Comparison of ENCODE assay signal across 11 cellular contexts in genomic region chr17:69574257-69575197, GRCh38.
A peak's percentile ranks its signal among the peaks of the same experiment; 100 is the strongest.
DNase-seq lines count a peak whose midpoint lies in the region; ATAC-seq, FAIRE-seq and TF ChIP-seq lines count a peak whose summit lies in the region.
"Had no signal": no experiment of that assay in that cellular context is flagged by ENCODE, and none has a peak within 500 bp of the region (broad histone marks: within the 10 kb centered on the region; RNA-seq: fewer than 3 reads in every experiment).

No MANE protein-coding gene starts in this region.

- TF ChIP-seq EP300 in stomach (IDR thresholded peaks at IDR 0.05), result no peak

- H3K9me3 ChIP-seq in stomach, result no peaks in the 10 kb centered on the region

- H3K27me3 ChIP-seq in stomach, result no peaks in the 10 kb centered on the region
- H3K27me3 ChIP-seq: foreskin keratinocyte had no signal

- 62 to 65% (median 62%) methylated on average over 10 of the region's 10 CpGs for WGBS in stomach, 5 donors

- ATAC-seq in GM21825 (IDR thresholded peaks at IDR 0.05; ENCODE audit: unreplicated experiment) (no peak), HG03342 (IDR thresholded peaks at IDR 0.05; ENCODE audit: unreplicated experiment) (no peak)
- ATAC-seq: foreskin keratinocyte had no signal

- TF ChIP-seq POLR2A in stomach (IDR thresholded peaks at IDR 0.05), result no peak

- peak overlapping the region in 2 of 5 donors; percentile 3 to 65 for H3K27ac ChIP-seq in stomach
- H3K27ac ChIP-seq: foreskin keratinocyte, KMS-11 had no signal

- H3K36me3 ChIP-seq in stomach, result no peaks in the 10 kb centered on the region

- in situ Hi-C loops in SK-MEL-5 (cut with HindIII; ENCODE audit: low pct_unique_long_range_greater_than_20kb, low sequenced_read_pairs), result no loop called here

- H3K4me1 ChIP-seq in stomach, result peaks cover 0 to 19% (median 11%) of the 10 kb centered on the region in 4 donors
- H3K4me1 ChIP-seq: foreskin keratinocyte had no signal

- peak; percentile 81 for DNase-seq in SK-MEL-5 (ENCODE audit: low read depth, low spot score)
- DNase-seq in fibroblast of the aortic adventitia (ENCODE audit: low read depth), result peak; percentile 56
- DNase-seq in retina, result peak; percentile 6
- no peak for DNase-seq in T-helper 1 cell
- no peak for DNase-seq in stomach
- DNase-seq: anterior cingulate cortex, foreskin keratinocyte had no signal

- intact Hi-C loops in stomach (cut with DNase I; ENCODE audit: low total_unique reads), result no loop called here

- H3K4me3 ChIP-seq in fibroblast of the aortic adventitia (ENCODE audit: low read depth, low read length) (no peak overlapping the region), stomach (no peak overlapping the region)

- FAIRE-seq in G401.6 (lab: Jason Lieb, UNC), result peak; percentile 100

- TF ChIP-seq CTCF in fibroblast of the aortic adventitia (IDR thresholded peaks at IDR 0.05; ENCODE audit: insufficient read depth, low read length) (no peak), stomach (IDR thresholded peaks at IDR 0.05) (no peak)

Comparison
In these comparisons a context has a peak if more than half of its experiments do, and no peak if none do; other contexts are left out.
1. DNase-seq: peak in SK-MEL-5 (single experiment), fibroblast of the aortic adventitia (single experiment) and retina (single experiment); none in T-helper 1 cell (0 of 5) and stomach (single experiment).